In the genomic region with DNA sequence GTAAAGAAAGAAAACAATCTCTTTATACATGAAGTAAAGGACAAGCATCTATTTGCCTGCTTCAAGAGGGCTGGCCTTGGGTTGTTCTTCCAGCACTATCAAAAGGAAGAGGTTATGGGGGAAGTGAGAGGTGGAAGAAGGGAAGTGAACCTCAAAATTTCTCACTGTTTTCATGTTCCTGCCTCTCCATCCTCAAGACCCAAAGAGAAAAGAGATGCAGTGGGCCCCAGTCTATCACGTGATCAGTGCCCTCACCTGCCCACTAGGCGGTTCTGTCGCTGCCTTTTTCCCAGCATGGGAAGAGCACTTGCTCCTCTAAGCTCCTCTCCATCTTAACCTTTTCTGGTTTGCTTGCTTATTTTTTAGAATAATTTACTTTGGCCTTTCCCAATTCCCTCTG, we compare ENCODE assay signal across 2 cellular contexts.
TF ChIP-seq lines count a peak whose summit lies in the region.

No MANE protein-coding gene starts in this region.

TF ChIP-seq in HCT116, 20 proteins besides CTCF, POLR2A, EP300 and RAD21:
- no peak for TF ChIP-seq ELF1 (IDR thresholded peaks at IDR 0.05; ENCODE audit: borderline replicate concordance, low read depth)

TF ChIP-seq in GM12878, 131 proteins besides CTCF, POLR2A, EP300 and RAD21:
- peak; percentile 19; the same call in 1 of the 2 replicates for TF ChIP-seq IKZF1 (conservative IDR thresholded peaks at IDR 0.05)
- TF ChIP-seq ATF3 (IDR thresholded peaks at IDR 0.05; ENCODE audit: borderline replicate concordance, extremely low read depth, low read depth, low read length), result peak; percentile 53; the same call in 1 of the 2 replicates
- peak; percentile 10 to 11; a peak in 1 of 4 replicates for TF ChIP-seq IKZF2 (IDR thresholded peaks at IDR 0.05)
- no peak for TF ChIP-seq SMAD5 (IDR thresholded peaks at IDR 0.05; ENCODE audit: low read depth)
- TF ChIP-seq JUND (IDR thresholded peaks at IDR 0.05; ENCODE audit: low read depth, low read length), result no peak
- TF ChIP-seq SPI1 (IDR thresholded peaks at IDR 0.05; ENCODE audit: borderline replicate concordance, insufficient read depth, low read depth, low read length), result peak; percentile 74
- TF ChIP-seq, protein P1, sequence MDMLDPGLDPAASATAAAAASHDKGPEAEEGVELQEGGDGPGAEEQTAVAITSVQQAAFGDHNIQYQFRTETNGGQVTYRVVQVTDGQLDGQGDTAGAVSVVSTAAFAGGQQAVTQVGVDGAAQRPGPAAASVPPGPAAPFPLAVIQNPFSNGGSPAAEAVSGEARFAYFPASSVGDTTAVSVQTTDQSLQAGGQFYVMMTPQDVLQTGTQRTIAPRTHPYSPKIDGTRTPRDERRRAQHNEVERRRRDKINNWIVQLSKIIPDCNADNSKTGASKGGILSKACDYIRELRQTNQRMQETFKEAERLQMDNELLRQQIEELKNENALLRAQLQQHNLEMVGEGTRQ (IDR thresholded peaks at IDR 0.05; ENCODE audit: borderline replicate concordance, low read depth, low read length), result peak; percentile 34; the same call in 1 of the 2 replicates
- peak; percentile 95 for TF ChIP-seq RAD51 (IDR thresholded peaks at IDR 0.05)
- 0 out of 4 replicates have a peak, but pooled peaks of 1 of the 2 experiments have one; percentile 29 for TF ChIP-seq ETV6 (conservative IDR thresholded peaks at IDR 0.05 in 1 of 2, IDR thresholded peaks at IDR 0.05 in 1 of 2; ENCODE audit: borderline replicate concordance in 1 of 2, low read depth in 1 of 2)
- TF ChIP-seq NR2C2 (IDR thresholded peaks at IDR 0.05; ENCODE audit: borderline replicate concordance, control insufficient read depth, insufficient read length, low read depth), result no peak
- TF ChIP-seq, protein P2, sequence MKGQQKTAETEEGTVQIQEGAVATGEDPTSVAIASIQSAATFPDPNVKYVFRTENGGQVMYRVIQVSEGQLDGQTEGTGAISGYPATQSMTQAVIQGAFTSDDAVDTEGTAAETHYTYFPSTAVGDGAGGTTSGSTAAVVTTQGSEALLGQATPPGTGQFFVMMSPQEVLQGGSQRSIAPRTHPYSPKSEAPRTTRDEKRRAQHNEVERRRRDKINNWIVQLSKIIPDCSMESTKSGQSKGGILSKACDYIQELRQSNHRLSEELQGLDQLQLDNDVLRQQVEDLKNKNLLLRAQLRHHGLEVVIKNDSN (IDR thresholded peaks at IDR 0.05; ENCODE audit: borderline replicate concordance, extremely low read length, insufficient read depth, low read depth, low read length), result peak; percentile 75
- peak; percentile 69 to 73; a peak in 2 of 4 replicates for TF ChIP-seq BHLHE40 (IDR thresholded peaks at IDR 0.05; ENCODE audit: borderline replicate concordance in 1 of 2, low read depth in 2 of 2, low read length in 1 of 2)
